In the genomic region with DNA sequence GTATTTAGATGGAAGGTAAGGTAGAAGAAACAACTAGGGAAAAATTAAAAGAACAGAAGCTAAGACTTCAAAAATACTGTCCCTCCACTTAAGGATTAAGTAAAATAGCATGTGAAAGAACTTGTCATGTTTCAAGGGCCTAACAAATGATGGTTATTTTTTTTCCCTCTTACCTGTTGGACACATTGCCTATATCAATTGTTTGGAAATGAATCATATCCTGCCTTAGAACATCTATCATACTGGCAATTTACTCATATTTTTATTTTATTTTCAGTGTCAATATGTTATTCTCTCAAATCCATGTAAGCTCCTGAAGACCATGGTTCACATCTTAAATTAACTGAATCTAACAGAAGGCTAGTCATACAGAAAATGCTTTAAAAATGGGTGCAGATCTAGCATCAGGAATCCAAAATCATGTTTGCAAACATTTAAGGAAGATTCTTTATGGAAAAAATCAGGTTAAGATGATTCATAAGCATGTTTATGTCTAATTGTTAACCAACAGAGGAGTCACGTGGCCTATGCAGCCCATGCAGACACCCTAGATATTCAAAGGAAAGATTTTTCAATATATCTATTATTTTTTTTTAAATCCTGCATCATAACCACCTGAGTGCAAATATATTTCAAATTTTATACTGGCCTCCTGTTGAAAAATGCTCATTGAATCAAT, we compare ENCODE assay signal across 20 cellular contexts.
DNase-seq lines count a peak whose midpoint lies in the region; ATAC-seq and TF ChIP-seq lines count a peak whose summit lies in the region.
"Had no signal": no experiment of that assay in that cellular context is flagged by ENCODE, and none has a peak within 500 bp of the region (broad histone marks: within the 10 kb centered on the region; RNA-seq: fewer than 3 reads in every experiment).

No MANE protein-coding gene starts in this region.

- CTCF ChIA-PET in mammary epithelial cell (lab: Charles Lee; ENCODE audit: low non-redundant PET) = no interaction called here

- no peaks in the 10 kb centered on the region for H3K27me3 ChIP-seq in mammary epithelial cell (ENCODE audit: insufficient read depth, low read length)
- H3K27me3 ChIP-seq in breast epithelium = no peaks in the 10 kb centered on the region
- H3K27me3 ChIP-seq in foreskin keratinocyte = no peaks in the 10 kb centered on the region
- H3K27me3 ChIP-seq: BLaER1 had no signal

- H2AFZ ChIP-seq in mammary epithelial cell (ENCODE audit: low read depth, low read length) = peak overlapping the region; percentile 31
- H2AFZ ChIP-seq: GM23248 had no signal

- ATAC-seq in foreskin keratinocyte = peak; percentile 60
- ATAC-seq: GM12878 had no signal

- dilution Hi-C loops in mammary epithelial cell (cut with HindIII; ENCODE audit: low sequenced_read_pairs) = no loop called here

- in situ Hi-C loops in mammary epithelial cell (cut with MboI; ENCODE audit: low sequenced_read_pairs in 2 of 2) = no loop called here

- H3K4me1 ChIP-seq in mammary epithelial cell (ENCODE audit: insufficient read depth, low read length) (peaks cover 16% of the 10 kb centered on the region), breast epithelium (peaks cover 0 to 10% of the 10 kb centered on the region in 2 donors), foreskin keratinocyte (peaks cover 6% of the 10 kb centered on the region)
- H3K4me1 ChIP-seq: BLaER1 had no signal

- H3K27ac ChIP-seq in mammary epithelial cell (ENCODE audit: insufficient read depth, low read depth, low read length) (no peak overlapping the region), breast epithelium (no peak overlapping the region), foreskin keratinocyte (no peak overlapping the region)
- H3K27ac ChIP-seq: 22Rv1, BLaER1, C4-2B, GM23248 had no signal

- H3K4me3 ChIP-seq in mammary epithelial cell (replicated peaks in 1 of 3; ENCODE audit: insufficient read depth in 1 of 3, low read depth in 2 of 3, low read length in 3 of 3) = no peak overlapping the region
- H3K4me3 ChIP-seq in breast epithelium = no peak overlapping the region
- H3K4me3 ChIP-seq in epithelial cell of esophagus (ENCODE audit: low read length) = no peak overlapping the region
- H3K4me3 ChIP-seq: BLaER1, GM12878, GM23248 had no signal

- no peaks in the 10 kb centered on the region for H3K79me2 ChIP-seq in mammary epithelial cell (ENCODE audit: insufficient read depth, low read length)

- TF ChIP-seq CTCF in mammary epithelial cell (conservative IDR thresholded peaks at IDR 0.05 in 1 of 2, IDR thresholded peaks at IDR 0.05 in 1 of 2; ENCODE audit: extremely low read depth in 1 of 2, insufficient read depth in 1 of 2, low read depth in 1 of 2, low read length in 2 of 2) (no peak), breast epithelium (IDR thresholded peaks at IDR 0.05) (no peak), epithelial cell of esophagus (IDR thresholded peaks at IDR 0.05; ENCODE audit: insufficient read depth, low read depth, low read length, missing control alignments) (no peak), foreskin keratinocyte (conservative IDR thresholded peaks at IDR 0.05) (no peak)

- 43% methylated on average over 1 of the region's 1 CpG for WGBS in mammary epithelial cell (ENCODE audit: low coverage, missing lambda C conversion rate)

- H3K4me2 ChIP-seq in mammary epithelial cell (ENCODE audit: insufficient read depth, low read depth, low read length) = peak overlapping the region; percentile 41
- H3K4me2 ChIP-seq: BLaER1 had no signal

- no peaks in the 10 kb centered on the region for H4K20me1 ChIP-seq in mammary epithelial cell (ENCODE audit: insufficient read depth, low read length)
- H4K20me1 ChIP-seq: BLaER1 had no signal

- H3K9ac ChIP-seq in mammary epithelial cell (ENCODE audit: insufficient read depth, low read length) = no peak overlapping the region
- H3K9ac ChIP-seq: BLaER1, GM23248 had no signal

- TF ChIP-seq POLR2A in breast epithelium (IDR thresholded peaks at IDR 0.05) = no peak

- no peaks in the 10 kb centered on the region for H3K36me3 ChIP-seq in mammary epithelial cell (ENCODE audit: insufficient read depth, low read length)
- no peaks in the 10 kb centered on the region for H3K36me3 ChIP-seq in breast epithelium
- H3K36me3 ChIP-seq: BLaER1 had no signal

- DNase-seq in mammary epithelial cell (no peak), breast epithelium (ENCODE audit: low spot score in 2 of 2) (no peak), epithelial cell of esophagus (ENCODE audit: low read depth) (peak; percentile 40), foreskin keratinocyte (peak; percentile 22 to 63), HT-29 (ENCODE audit: low spot score) (no peak), islet precursor cell (no peak)
- DNase-seq in stimulated activated CD4-positive, alpha-beta T cell treated with anti-CD3 and anti-CD28 coated beads, Interleukin-12 subunit alpha, Interleukin-12 subunit beta, amount 100 ng/mL, for 4 hours = no peak
- DNase-seq: CD4-positive, CD25-positive, alpha-beta regulatory T cell; CD8-positive, alpha-beta memory T cell; DMS 273 treated with DMSO at 0.1 percent for 48 hours; DMS79; EL; GDM1; GM23248; H7; HCEC 1CT had no signal

- no TSS peak for BruUV-seq in mammary epithelial cell (replicated peaks; lab: Mats Ljungman, UMichigan)

- intact Hi-C loops in mammary epithelial cell (cut with micrococcal nuclease) (no loop called here), breast epithelium (cut with DNase I; ENCODE audit: low total_unique reads) (no loop called here)

- no peaks in the 10 kb centered on the region for H3K9me3 ChIP-seq in mammary epithelial cell (replicated peaks; ENCODE audit: insufficient read depth, low read length)
- no peaks in the 10 kb centered on the region for H3K9me3 ChIP-seq in breast epithelium
- H3K9me3 ChIP-seq: BLaER1 had no signal

Comparison
In these comparisons a context has a peak if more than half of its experiments do, and no peak if none do; other contexts are left out.
1. DNase-seq: peak in epithelial cell of esophagus (single experiment) and foreskin keratinocyte (2 of 2); none in mammary epithelial cell (single experiment), breast epithelium (0 of 2), HT-29 (single experiment), stimulated activated CD4-positive, alpha-beta T cell treated with anti-CD3 and anti-CD28 coated beads, Interleukin-12 subunit alpha, Interleukin-12 subunit beta, amount 100 ng/mL, for 4 hours (single experiment) and islet precursor cell (single experiment).